Comparison of ENCODE assay signal across 9 cellular contexts in genomic region chr3:143433787-143434378, GRCh38.
A peak's percentile ranks its signal among the peaks of the same experiment; 100 is the strongest.
DNase-seq lines count a peak whose midpoint lies in the region; ATAC-seq, FAIRE-seq and TF ChIP-seq lines count a peak whose summit lies in the region.
"Had no signal": no experiment of that assay in that cellular context is flagged by ENCODE, and none has a peak within 500 bp of the region (broad histone marks: within the 10 kb centered on the region; RNA-seq: fewer than 3 reads in every experiment).

No MANE protein-coding gene starts in this region.

- H3K4me3 Mint-ChIP-seq in glutamatergic neuron (ENCODE audit: unreplicated experiment) (no peak overlapping the region), immature natural killer cell (no peak overlapping the region)
- H3K4me3 Mint-ChIP-seq: activated naive CD4-positive, alpha-beta T cell treated with anti-CD3 and anti-CD28 coated beads, Interleukin-2, amount 50 U/mL, for 24 hours had no signal

- H3K4me3 ChIP-seq in GM06990 (replicated peaks; ENCODE audit: low read depth, low read length) (no peak overlapping the region), Panc1 (ENCODE audit: low read depth in 2 of 2, low read length in 2 of 2) (no peak overlapping the region)

- no peaks in the 10 kb centered on the region for H3K27me3 ChIP-seq in GM06990 (replicated peaks; ENCODE audit: control insufficient read depth, insufficient read depth, low read length)
- H3K27me3 ChIP-seq in Panc1 (ENCODE audit: control insufficient read depth, insufficient read depth, low read length): no peaks in the 10 kb centered on the region

- no peaks in the 10 kb centered on the region for H3K4me1 ChIP-seq in Panc1 (ENCODE audit: control insufficient read depth, insufficient read depth, low read length)

- H3K36me3 Mint-ChIP-seq in glutamatergic neuron (ENCODE audit: unreplicated experiment): no peaks in the 10 kb centered on the region
- H3K36me3 Mint-ChIP-seq in immature natural killer cell: peaks cover 0 to 16% (median 0%) of the 10 kb centered on the region in 3 donors

- TF ChIP-seq POLR2A in GM12891 (IDR thresholded peaks at IDR 0.05; ENCODE audit: low read depth, low read length): no peak

- no peak for ATAC-seq in Panc1

- in situ Hi-C loops in ACHN (cut with HindIII; ENCODE audit: low pct_ligation_motif_present, low pct_unique_long_range_greater_than_20kb, low sequenced_read_pairs): no loop called here
- in situ Hi-C loops in Panc1 (cut with HindIII; ENCODE audit: low pct_unique_long_range_greater_than_20kb, low sequenced_read_pairs): no loop called here

- H3K36me3 ChIP-seq in GM06990 (ENCODE audit: control insufficient read depth, insufficient read depth, low read length): no peaks in the 10 kb centered on the region
- no peaks in the 10 kb centered on the region for H3K36me3 ChIP-seq in Panc1 (ENCODE audit: control insufficient read depth, insufficient read depth, low read length)

- POLR2A ChIA-PET in Panc1 (lab: Charles Lee): no interaction called here

- H3K27ac Mint-ChIP-seq in glutamatergic neuron (ENCODE audit: unreplicated experiment) (no peak overlapping the region), immature natural killer cell (peak overlapping the region in 1 of 6 donors; percentile 64)
- H3K27ac Mint-ChIP-seq: activated naive CD4-positive, alpha-beta T cell treated with anti-CD3 and anti-CD28 coated beads, Interleukin-2, amount 50 U/mL, for 24 hours had no signal

- intact Hi-C loops in Panc1 (cut with micrococcal nuclease; ENCODE audit: unreplicated experiment): no loop called here

- H3K4me1 Mint-ChIP-seq in glutamatergic neuron (ENCODE audit: low read depth, unreplicated experiment) (peaks cover 2% of the 10 kb centered on the region), immature natural killer cell (peaks cover 0 to 6% of the 10 kb centered on the region in 2 donors)
- H3K4me1 Mint-ChIP-seq: activated naive CD4-positive, alpha-beta T cell treated with anti-CD3 and anti-CD28 coated beads, Interleukin-2, amount 50 U/mL, for 24 hours had no signal

- FAIRE-seq in GM12891 (lab: Jason Lieb, UNC): no peak

- H3K9me3 Mint-ChIP-seq in glutamatergic neuron (ENCODE audit: unreplicated experiment) (no peaks in the 10 kb centered on the region), immature natural killer cell (no peaks in the 10 kb centered on the region)
- H3K9me3 Mint-ChIP-seq: activated naive CD4-positive, alpha-beta T cell treated with anti-CD3 and anti-CD28 coated beads, Interleukin-2, amount 50 U/mL, for 24 hours had no signal

- peaks cover 1% of the 10 kb centered on the region for H3K27me3 Mint-ChIP-seq in glutamatergic neuron (ENCODE audit: unreplicated experiment)
- peaks cover 0 to 2% (median 0%) of the 10 kb centered on the region in 3 donors for H3K27me3 Mint-ChIP-seq in immature natural killer cell (ENCODE audit: low read depth in 3 of 3)
- H3K27me3 Mint-ChIP-seq: activated naive CD4-positive, alpha-beta T cell treated with anti-CD3 and anti-CD28 coated beads, Interleukin-2, amount 50 U/mL, for 24 hours had no signal

- no peaks in the 10 kb centered on the region for H3K9me3 ChIP-seq in Panc1 (ENCODE audit: control insufficient read depth, insufficient read depth, low read depth, low read length)

- CTCF ChIA-PET in Panc1 (lab: Charles Lee): interaction anchor here (1.0 kb wide), 1 partner anchor 226 kb away, joined by 3 read pairs; no protein-coding TSS in a partner anchor

- BruUV-seq in Panc1 (replicated peaks; lab: Mats Ljungman, UMichigan): no TSS peak

- H3K27ac ChIP-seq in Panc1 (ENCODE audit: low read length): no peak overlapping the region

- DNase-seq in ACHN (peak; percentile 32), GM06990 (ENCODE audit: extremely low read depth, insufficient read length) (no peak), Panc1 (ENCODE audit: low read depth, low spot score) (no peak), glutamatergic neuron (no peak), immature natural killer cell (no peak), GM12891 (ENCODE audit: insufficient read length, low spot score) (no peak), NCI-H446 treated with DMSO at 0.1 percent for 48 hours (lab: John Stamatoyannopoulos, UW) (no peak), NCI-H345 (lab: John Stamatoyannopoulos, UW) (no peak)

- TF ChIP-seq CTCF in GM06990 (IDR thresholded peaks at IDR 0.05; ENCODE audit: insufficient read depth, low read length, poor library complexity, severe bottlenecking): peak; percentile 65
- peak; percentile 41; the same call in 1 of the 2 replicates for TF ChIP-seq CTCF in Panc1 (IDR thresholded peaks at IDR 0.05)
- TF ChIP-seq CTCF in glutamatergic neuron (IDR thresholded peaks at IDR 0.05; ENCODE audit: partially characterized antibody, unreplicated experiment): peak; percentile 45

TF ChIP-seq in GM12891, 5 proteins besides CTCF, POLR2A, EP300 and RAD21:
- no peak for TF ChIP-seq POU2F2 (IDR thresholded peaks at IDR 0.05; ENCODE audit: low read depth, low read length)
- no peak for TF ChIP-seq TAF1 (IDR thresholded peaks at IDR 0.05; ENCODE audit: low read depth, low read length)
- no peak for TF ChIP-seq POLR2AphosphoS5 (IDR thresholded peaks at IDR 0.05; ENCODE audit: low read depth, low read length)
- TF ChIP-seq SPI1 (IDR thresholded peaks at IDR 0.05; ENCODE audit: low read depth, low read length): no peak
- no peak for TF ChIP-seq PAX5 (IDR thresholded peaks at IDR 0.05; ENCODE audit: insufficient read depth, low read length, severe bottlenecking)
